ENCODE assay signal across 1 cellular context in genomic region chr10:68742397-68742796, GRCh38.
TF ChIP-seq lines count a peak whose summit lies in the region.

No MANE protein-coding gene starts in this region.

TF ChIP-seq in K562, 482 proteins besides CTCF, POLR2A, EP300 and RAD21 (continued from another document):
- TF ChIP-seq, protein P1, sequence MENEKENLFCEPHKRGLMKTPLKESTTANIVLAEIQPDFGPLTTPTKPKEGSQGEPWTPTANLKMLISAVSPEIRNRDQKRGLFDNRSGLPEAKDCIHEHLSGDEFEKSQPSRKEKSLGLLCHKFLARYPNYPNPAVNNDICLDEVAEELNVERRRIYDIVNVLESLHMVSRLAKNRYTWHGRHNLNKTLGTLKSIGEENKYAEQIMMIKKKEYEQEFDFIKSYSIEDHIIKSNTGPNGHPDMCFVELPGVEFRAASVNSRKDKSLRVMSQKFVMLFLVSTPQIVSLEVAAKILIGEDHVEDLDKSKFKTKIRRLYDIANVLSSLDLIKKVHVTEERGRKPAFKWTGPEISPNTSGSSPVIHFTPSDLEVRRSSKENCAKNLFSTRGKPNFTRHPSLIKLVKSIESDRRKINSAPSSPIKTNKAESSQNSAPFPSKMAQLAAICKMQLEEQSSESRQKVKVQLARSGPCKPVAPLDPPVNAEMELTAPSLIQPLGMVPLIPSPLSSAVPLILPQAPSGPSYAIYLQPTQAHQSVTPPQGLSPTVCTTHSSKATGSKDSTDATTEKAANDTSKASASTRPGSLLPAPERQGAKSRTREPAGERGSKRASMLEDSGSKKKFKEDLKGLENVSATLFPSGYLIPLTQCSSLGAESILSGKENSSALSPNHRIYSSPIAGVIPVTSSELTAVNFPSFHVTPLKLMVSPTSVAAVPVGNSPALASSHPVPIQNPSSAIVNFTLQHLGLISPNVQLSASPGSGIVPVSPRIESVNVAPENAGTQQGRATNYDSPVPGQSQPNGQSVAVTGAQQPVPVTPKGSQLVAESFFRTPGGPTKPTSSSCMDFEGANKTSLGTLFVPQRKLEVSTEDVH (IDR thresholded peaks at IDR 0.05; ENCODE audit: low read depth, partially characterized antibody): no peak
- TF ChIP-seq ZNF174 (CRISPR knock-in tag; IDR thresholded peaks at IDR 0.05): no peak
- TF ChIP-seq, protein P2, sequence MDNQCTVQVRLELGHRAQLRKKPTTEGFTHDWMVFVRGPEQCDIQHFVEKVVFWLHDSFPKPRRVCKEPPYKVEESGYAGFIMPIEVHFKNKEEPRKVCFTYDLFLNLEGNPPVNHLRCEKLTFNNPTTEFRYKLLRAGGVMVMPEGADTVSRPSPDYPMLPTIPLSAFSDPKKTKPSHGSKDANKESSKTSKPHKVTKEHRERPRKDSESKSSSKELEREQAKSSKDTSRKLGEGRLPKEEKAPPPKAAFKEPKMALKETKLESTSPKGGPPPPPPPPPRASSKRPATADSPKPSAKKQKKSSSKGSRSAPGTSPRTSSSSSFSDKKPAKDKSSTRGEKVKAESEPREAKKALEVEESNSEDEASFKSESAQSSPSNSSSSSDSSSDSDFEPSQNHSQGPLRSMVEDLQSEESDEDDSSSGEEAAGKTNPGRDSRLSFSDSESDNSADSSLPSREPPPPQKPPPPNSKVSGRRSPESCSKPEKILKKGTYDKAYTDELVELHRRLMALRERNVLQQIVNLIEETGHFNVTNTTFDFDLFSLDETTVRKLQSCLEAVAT (IDR thresholded peaks at IDR 0.05): no peak
- TF ChIP-seq HNRNPLL (IDR thresholded peaks at IDR 0.05; ENCODE audit: low read depth, low read length, poor library complexity, severe bottlenecking): no peak
